13 cellular contexts compared by ENCODE assay signal in the genomic region with DNA sequence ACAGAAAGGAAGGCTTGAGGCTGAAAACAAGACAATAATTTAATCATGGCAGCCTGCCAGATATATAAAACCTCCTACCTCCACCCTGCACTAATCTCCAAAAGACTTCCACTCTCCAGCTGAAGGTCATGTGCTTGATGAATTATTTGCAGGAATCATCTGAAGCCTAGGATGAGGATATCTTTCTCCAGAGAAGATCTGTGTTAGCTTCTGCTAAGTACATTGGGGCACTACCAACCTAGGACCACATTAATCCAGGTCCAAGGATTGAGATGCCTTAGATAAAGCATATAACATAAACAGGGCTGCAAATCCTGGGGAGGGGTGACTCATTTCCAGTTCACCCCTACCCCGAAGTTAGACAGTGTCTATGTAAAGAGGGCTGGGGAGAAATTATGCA.
DNase-seq lines count a peak whose midpoint lies in the region; ATAC-seq and TF ChIP-seq lines count a peak whose summit lies in the region.
"Had no signal": no experiment of that assay in that cellular context is flagged by ENCODE, and none has a peak within 500 bp of the region (broad histone marks: within the 10 kb centered on the region; RNA-seq: fewer than 3 reads in every experiment).

No MANE protein-coding gene starts in this region.

- CTCF ChIA-PET in CD4-positive, alpha-beta T cell (lab: Charles Lee), result no interaction called here

- H3K9me3 ChIP-seq in cardiac muscle cell (ENCODE audit: low read depth), result no peaks in the 10 kb centered on the region
- no peaks in the 10 kb centered on the region for H3K9me3 ChIP-seq in aorta (ENCODE audit: control insufficient read depth, low read length)
- H3K9me3 ChIP-seq in CD4-positive, alpha-beta T cell (ENCODE audit: control insufficient read depth, low read length), result no peaks in the 10 kb centered on the region
- H3K9me3 ChIP-seq: vagina had no signal

- H3K4me1 Mint-ChIP-seq in CD4-positive, alpha-beta T cell (ENCODE audit: low read depth), result no peaks in the 10 kb centered on the region
- H3K4me1 Mint-ChIP-seq: stimulated activated memory B cell treated with anti-CD40 and anti-IgM and Interleukin-4, amounts not matched to agents 10 μg/mL and 1 μg/mL and 100 μg/mL, for 72 hours had no signal

- POLR2A ChIA-PET in CD4-positive, alpha-beta T cell (lab: Charles Lee), result no interaction called here

- H3K4me3 ChIP-seq in cardiac muscle cell (no peak overlapping the region), fibroblast of pulmonary artery (replicated peaks; ENCODE audit: low read depth, low read length) (no peak overlapping the region), aorta (ENCODE audit: low read length in 2 of 2) (no peak overlapping the region)
- H3K4me3 ChIP-seq: vagina had no signal

- H3K4me3 Mint-ChIP-seq in CD4-positive, alpha-beta T cell, result no peak overlapping the region
- H3K4me3 Mint-ChIP-seq: activated T-cell treated with anti-CD3 and anti-CD28 coated beads, Interleukin-2, amount 50 U/mL, for 24 hours; stimulated activated memory B cell treated with anti-CD40 and anti-IgM and Interleukin-4, amounts not matched to agents 10 μg/mL and 1 μg/mL and 100 μg/mL, for 72 hours had no signal

- no peak overlapping the region for H3K27ac Mint-ChIP-seq in CD4-positive, alpha-beta T cell
- H3K27ac Mint-ChIP-seq: activated T-cell treated with anti-CD3 and anti-CD28 coated beads, Interleukin-2, amount 50 U/mL, for 24 hours; progenitor cell of endocrine pancreas; stimulated activated memory B cell treated with anti-CD40 and anti-IgM and Interleukin-4, amounts not matched to agents 10 μg/mL and 1 μg/mL and 100 μg/mL, for 72 hours had no signal

- H3K27ac ChIP-seq in cardiac muscle cell, result peak overlapping the region; percentile 77
- H3K27ac ChIP-seq in aorta (ENCODE audit: low read depth in 1 of 2, low read length in 2 of 2), result no peak overlapping the region
- no peak overlapping the region for H3K27ac ChIP-seq in CD4-positive, alpha-beta T cell (ENCODE audit: low read depth, low read length)
- H3K27ac ChIP-seq: vagina had no signal

- H3K27me3 ChIP-seq in cardiac muscle cell (no peaks in the 10 kb centered on the region), aorta (ENCODE audit: control insufficient read depth in 1 of 2, insufficient read depth in 2 of 2, low read length in 1 of 2) (no peaks in the 10 kb centered on the region)
- H3K27me3 ChIP-seq in CD4-positive, alpha-beta T cell (ENCODE audit: control insufficient read depth, insufficient read depth, low read length), result no peaks in the 10 kb centered on the region
- H3K27me3 ChIP-seq: vagina had no signal

- intact Hi-C loops in Right ventricle myocardium superior (cut with DNase I), result no loop called here
- intact Hi-C loops in aorta (cut with DNase I), result no loop called here
- intact Hi-C loops in CD4-positive, alpha-beta T cell (cut with DNase I, micrococcal nuclease), result no loop called here

- H3K4me1 ChIP-seq in cardiac muscle cell (ENCODE audit: low read depth), result peaks cover 51% of the 10 kb centered on the region
- peaks cover 0 to 2% of the 10 kb centered on the region in 2 donors for H3K4me1 ChIP-seq in aorta (ENCODE audit: control insufficient read depth in 1 of 2, insufficient read depth in 2 of 2, low read length in 2 of 2)
- H3K4me1 ChIP-seq: vagina had no signal

- peaks cover 6% of the 10 kb centered on the region for H3K36me3 Mint-ChIP-seq in CD4-positive, alpha-beta T cell (ENCODE audit: low read depth)
- H3K36me3 Mint-ChIP-seq: stimulated activated memory B cell treated with anti-CD40 and anti-IgM and Interleukin-4, amounts not matched to agents 10 μg/mL and 1 μg/mL and 100 μg/mL, for 72 hours had no signal

- peaks cover 15% of the 10 kb centered on the region for H3K36me3 ChIP-seq in cardiac muscle cell
- H3K36me3 ChIP-seq in aorta (ENCODE audit: control insufficient read depth in 1 of 2, insufficient read depth in 2 of 2, low read length in 1 of 2), result peaks cover 0 to 2% of the 10 kb centered on the region in 2 donors

- DNase-seq in cardiac muscle cell (ENCODE audit: low read depth in 1 of 2, low spot score in 1 of 2) (peak in 1 of 2 donors; percentile 21), Right ventricle myocardium superior (no peak), OCI-M1 (lab: John Stamatoyannopoulos, UW) (peak; percentile 24), fibroblast of pulmonary artery (ENCODE audit: low read depth) (peak; percentile 56), aorta (no peak), NK-92 (lab: John Stamatoyannopoulos, UW; ENCODE audit: unreplicated experiment) (no peak)
- no peak for DNase-seq in CD4-positive, alpha-beta T cell
- DNase-seq: activated T-cell treated with anti-CD3 and anti-CD28 coated beads, Interleukin-2, amount 50 U/mL, for 24 hours had no signal

- TF ChIP-seq CTCF in cardiac muscle cell (IDR thresholded peaks at IDR 0.05; ENCODE audit: low read depth, low read length), result no peak
- no peak for TF ChIP-seq CTCF in fibroblast of pulmonary artery (IDR thresholded peaks at IDR 0.05; ENCODE audit: low read length, missing control alignments)
- no peak for TF ChIP-seq CTCF in CD4-positive, alpha-beta T cell (IDR thresholded peaks at IDR 0.05)

- H3K9me3 Mint-ChIP-seq in CD4-positive, alpha-beta T cell, result no peaks in the 10 kb centered on the region
- H3K9me3 Mint-ChIP-seq: activated T-cell treated with anti-CD3 and anti-CD28 coated beads, Interleukin-2, amount 50 U/mL, for 24 hours; stimulated activated memory B cell treated with anti-CD40 and anti-IgM and Interleukin-4, amounts not matched to agents 10 μg/mL and 1 μg/mL and 100 μg/mL, for 72 hours had no signal

- no peaks in the 10 kb centered on the region for H3K27me3 Mint-ChIP-seq in CD4-positive, alpha-beta T cell
- H3K27me3 Mint-ChIP-seq: activated T-cell treated with anti-CD3 and anti-CD28 coated beads, Interleukin-2, amount 50 U/mL, for 24 hours; progenitor cell of endocrine pancreas; stimulated activated memory B cell treated with anti-CD40 and anti-IgM and Interleukin-4, amounts not matched to agents 10 μg/mL and 1 μg/mL and 100 μg/mL, for 72 hours had no signal

- WGBS in aorta, 2 donors, result 45 to 67% methylated on average over 1 of the region's 1 CpG

- no peak for ATAC-seq in Right ventricle myocardium superior (ENCODE audit: poor library complexity)
- ATAC-seq in aorta (ENCODE audit: low FRiP score), result no peak
- no peak for ATAC-seq in GM19463 (IDR thresholded peaks at IDR 0.05; ENCODE audit: unreplicated experiment)
- no peak for ATAC-seq in CD4-positive, alpha-beta T cell (ENCODE audit: poor library complexity)
- ATAC-seq: Right ventricle myocardium inferior; stimulated activated memory B cell treated with anti-CD40 and anti-IgM and Interleukin-4, amounts not matched to agents 10 μg/mL and 1 μg/mL and 100 μg/mL, for 72 hours had no signal

Comparison
In these comparisons a context has a peak if more than half of its experiments do, and no peak if none do; other contexts are left out.
1. DNase-seq: peak in OCI-M1 (single experiment) and fibroblast of pulmonary artery (single experiment); none in Right ventricle myocardium superior (single experiment), aorta (0 of 2), CD4-positive, alpha-beta T cell (0 of 10) and NK-92 (single experiment).